9 cellular contexts compared by ENCODE assay signal in the genomic region with DNA sequence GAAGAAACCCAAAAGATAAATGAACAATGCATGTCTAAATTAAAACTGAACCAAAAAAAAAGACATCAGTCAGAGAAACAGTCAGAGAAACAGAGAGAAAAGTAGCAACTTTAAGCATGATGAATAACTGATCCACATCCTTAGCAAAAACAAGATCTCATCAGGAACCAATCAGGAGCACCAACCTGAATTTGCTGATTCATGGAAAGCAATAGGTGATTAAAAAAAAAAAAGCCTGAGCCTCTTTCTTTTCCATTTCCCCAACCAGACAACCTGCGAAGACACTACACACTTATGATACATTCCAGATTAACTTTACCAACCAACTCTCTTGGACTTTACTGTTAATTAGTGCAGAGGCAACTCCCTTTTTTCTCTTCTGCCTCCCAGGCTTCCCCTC.
"Had no signal": no experiment of that assay in that cellular context is flagged by ENCODE, and none has a peak within 500 bp of the region (broad histone marks: within the 10 kb centered on the region; RNA-seq: fewer than 3 reads in every experiment).

No MANE protein-coding gene starts in this region.

- ATAC-seq: HCT116 had no signal

- FAIRE-seq: H54, HTR-8/SVneo had no signal

- H3K4me2 ChIP-seq: KMS-11 had no signal

- DNase-seq: GOT3, H9, HFFc6, Karpas-422, KBM-7 had no signal

- H3K27ac Mint-ChIP-seq: HFFc6 had no signal

- H3K27ac ChIP-seq: KMS-11 had no signal

- H3K4me3 Mint-ChIP-seq: H9, HFFc6 had no signal

- H3K9ac ChIP-seq: KMS-11 had no signal
